ENCODE assay signal across 22 cellular contexts in the genomic region with DNA sequence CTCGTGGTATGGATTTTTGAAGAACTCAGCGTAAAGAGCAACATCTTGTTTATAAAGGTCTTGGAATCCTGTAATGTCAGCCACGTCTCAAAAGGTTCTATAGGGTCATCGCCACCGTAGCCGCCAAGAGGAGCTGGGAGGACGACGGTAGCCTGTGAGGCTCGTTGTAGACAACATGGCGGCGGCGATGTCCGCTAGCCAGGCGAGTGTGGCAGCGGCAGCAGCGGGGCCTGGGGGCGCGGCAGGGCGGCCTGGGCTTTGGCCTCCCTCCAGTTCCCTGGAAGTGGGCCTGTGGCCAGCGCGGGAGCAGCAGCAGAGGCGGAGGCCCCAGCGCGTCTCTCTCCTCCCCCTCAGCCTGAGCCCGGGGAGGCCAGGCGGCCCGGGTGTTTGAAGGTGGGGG.
"Had no signal": no experiment of that assay in that cellular context is flagged by ENCODE, and none has a peak within 500 bp of the region (broad histone marks: within the 10 kb centered on the region; RNA-seq: fewer than 3 reads in every experiment).

No MANE protein-coding gene starts in this region.

- H3K9me3 ChIP-seq: body of pancreas, testis, vagina had no signal

- H2AFZ ChIP-seq: neural progenitor cell had no signal

- DNase-seq: activated CD4-positive, alpha-beta T cell treated with anti-CD3 and anti-CD28 coated beads, Interleukin-2, amount 10 ng/mL, durations not matched to agents 7 days and 5 days; activated CD4-positive, CD25-positive, alpha-beta regulatory T cell treated with anti-CD3 and anti-CD28 coated beads, Interleukin-2, amount 50 U/mL, for 72 hours; activated CD8-positive, alpha-beta T cell treated with anti-CD3 and anti-CD28 coated beads, Interleukin-2, amount 10 ng/mL, durations not matched to agents 7 days and 5 days; activated gamma-delta T cell treated with Interleukin-2 at 50 U/mL for 16 hours; anterior cingulate cortex; body of pancreas; head of caudate nucleus; hypothalamus; left ventricle myocardium superior; mammary epithelial cell; naive thymus-derived CD8-positive, alpha-beta T cell; retina; stimulated activated CD4-positive, alpha-beta T cell treated with anti-CD3 and anti-CD28 coated beads, Interleukin-2, amount 100 ng/mL, for 48 hours; stimulated activated naive CD4-positive, alpha-beta T cell; testis; trophoblast cell; WERI-Rb-1 had no signal

- H3K4me3 ChIP-seq: body of pancreas, cardiac muscle cell, gastroesophageal sphincter, neural progenitor cell, testis, vagina had no signal

- H3K4me2 ChIP-seq: neural progenitor cell had no signal

- H3K36me3 ChIP-seq: cardiac muscle cell, gastroesophageal sphincter, neural progenitor cell, vagina, WERI-Rb-1 had no signal

- ATAC-seq: activated CD8-positive, alpha-beta T cell treated with anti-CD3 and anti-CD28 coated beads, Interleukin-2, amount 10 ng/mL, durations not matched to agents 7 days and 5 days; body of pancreas; gastroesophageal sphincter; left ventricle myocardium superior; naive thymus-derived CD8-positive, alpha-beta T cell had no signal

- H3K9ac ChIP-seq: neural progenitor cell had no signal

- H3K27ac ChIP-seq: body of pancreas, cardiac muscle cell, epithelial cell of prostate, gastroesophageal sphincter, neural progenitor cell, testis, vagina, WERI-Rb-1 had no signal

- H3K27me3 ChIP-seq: body of pancreas, cardiac muscle cell, gastroesophageal sphincter, neural progenitor cell, testis, vagina had no signal

- H3K4me1 ChIP-seq: body of pancreas, gastroesophageal sphincter, neural progenitor cell, testis, vagina had no signal
